8 cellular contexts compared by ENCODE assay signal in the genomic region with DNA sequence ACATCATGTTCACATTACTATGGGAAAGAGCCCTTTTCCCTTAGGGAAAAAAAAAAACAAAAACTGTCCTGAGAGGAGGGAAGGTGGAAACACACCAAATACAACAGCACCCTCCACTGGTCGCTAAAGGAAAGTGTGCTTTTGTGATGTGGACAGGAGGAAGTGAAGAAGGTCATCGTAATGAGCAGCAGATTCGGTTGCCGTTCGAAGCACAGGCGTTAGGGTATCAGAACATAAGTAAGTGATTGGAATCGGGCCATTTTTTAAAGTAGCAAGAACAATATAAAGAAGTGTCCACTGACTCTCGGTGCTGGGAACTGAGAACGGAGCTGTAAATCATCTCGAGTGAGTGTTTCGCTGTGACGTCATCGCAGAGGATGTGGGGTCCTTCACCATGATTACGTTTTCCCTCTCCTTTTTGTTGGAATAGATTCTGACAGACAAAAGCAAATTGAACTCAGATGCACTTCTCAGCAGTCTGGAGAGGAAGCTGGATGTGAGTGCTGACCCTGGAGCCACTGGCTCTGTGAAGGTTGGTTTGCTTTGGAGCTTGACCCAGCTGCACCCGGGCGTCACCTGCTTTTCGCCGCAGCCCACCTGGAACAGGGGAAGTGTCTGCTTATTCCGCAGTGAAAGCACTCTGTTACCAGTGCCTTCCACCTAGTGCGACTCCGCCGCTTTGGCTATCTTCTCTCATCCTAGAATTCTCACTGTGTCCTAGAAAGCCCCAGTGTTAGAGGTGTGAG.
A peak's percentile ranks its signal among the peaks of the same experiment; 100 is the strongest.
DNase-seq lines count a peak whose midpoint lies in the region; ATAC-seq, FAIRE-seq and TF ChIP-seq lines count a peak whose summit lies in the region.

No MANE protein-coding gene starts in this region.

- no peaks in the 10 kb centered on the region for H4K20me1 ChIP-seq in SU-DHL-6 (ENCODE audit: low read depth, low read length)

- H3K4me1 ChIP-seq in A549 = peaks cover 5% of the 10 kb centered on the region; the same call in 1 of the 3 replicates

- H3K27ac ChIP-seq in A549 = peak overlapping the region; percentile 41 to 64; a peak in 5 of 6 replicates
- H3K27ac ChIP-seq in SU-DHL-6 (ENCODE audit: low read depth, low read length) = no peak overlapping the region

- peak; percentile 61 for TF ChIP-seq CTCF in A549 (IDR thresholded peaks at IDR 0.05)
- TF ChIP-seq CTCF in SU-DHL-6 (IDR thresholded peaks at IDR 0.05; ENCODE audit: insufficient read depth, low read length, poor library complexity, severe bottlenecking) = peak; percentile 96
- peak; percentile 79 for TF ChIP-seq CTCF in epithelial cell of esophagus (IDR thresholded peaks at IDR 0.05; ENCODE audit: insufficient read depth, low read depth, low read length, missing control alignments)

- WGBS in A549 (ENCODE audit: missing lambda C conversion rate) = 35% methylated on average over 22 of the region's 22 CpGs

- TF ChIP-seq RAD21 in A549 (conservative IDR thresholded peaks at IDR 0.05 in 1 of 2, IDR thresholded peaks at IDR 0.05 in 1 of 2) = peak; percentile 75 to 80

- TF ChIP-seq POLR2A in A549 (IDR thresholded peaks at IDR 0.05; ENCODE audit: low read length) = no peak

- H3K9me3 ChIP-seq in A549 (no peaks in the 10 kb centered on the region), SU-DHL-6 (ENCODE audit: insufficient read depth, low read length) (no peaks in the 10 kb centered on the region)

- peak; percentile 88 to 90 for ATAC-seq in A549
- ATAC-seq in GM19467 (IDR thresholded peaks at IDR 0.05; ENCODE audit: unreplicated experiment) = no peak

- no peak for TF ChIP-seq EP300 in A549 (IDR thresholded peaks at IDR 0.05)

- H3K9ac ChIP-seq in SU-DHL-6 (ENCODE audit: low read length) = no peak overlapping the region; the same call in 1 of the 2 replicates

- peak; percentile 48 to 75 for DNase-seq in A549 (ENCODE audit: low read depth in 1 of 2, low spot score in 1 of 2)
- DNase-seq in GDM1 (lab: John Stamatoyannopoulos, UW) = peak; percentile 16
- DNase-seq in NCI-H1092 treated with DMSO at 0.1 percent for 48 hours (lab: John Stamatoyannopoulos, UW) = peak; percentile 49
- peak; percentile 81 for DNase-seq in epithelial cell of esophagus (ENCODE audit: low read depth)
- peak; percentile 49 for DNase-seq in mucosa of gallbladder (ENCODE audit: low spot score)
- no peak for DNase-seq in NCI-H1048 (lab: John Stamatoyannopoulos, UW)

- no peaks in the 10 kb centered on the region for H3K79me2 ChIP-seq in SU-DHL-6 (ENCODE audit: insufficient read depth, low read length)

- POLR2A ChIA-PET in A549 (lab: Yijun Ruan, JAX) = no interaction called here

- H2AFZ ChIP-seq in SU-DHL-6 (ENCODE audit: low read depth, low read length, severe bottlenecking) = peak overlapping the region; percentile 23

- peak overlapping the region; percentile 77 for H3K4me2 ChIP-seq in A549
- peak overlapping the region; percentile 40 for H3K4me2 ChIP-seq in SU-DHL-6 (ENCODE audit: low read depth, low read length, poor library complexity, severe bottlenecking)

- CTCF ChIA-PET in A549 (lab: Yijun Ruan, JAX) = interaction anchor here (0.6 to 2.4 kb wide), 21 partner anchors 8 to 852 kb away, joined by 3 to 15 read pairs (median 4); no protein-coding TSS in a partner anchor

- FAIRE-seq in A549 (lab: Jason Lieb, UNC) = no peak

- no peaks in the 10 kb centered on the region for H3K27me3 ChIP-seq in SU-DHL-6 (ENCODE audit: low read length)

- H3K4me3 ChIP-seq in A549 (peak overlapping the region; percentile 37), SU-DHL-6 (ENCODE audit: insufficient read depth, low read length, poor library complexity, severe bottlenecking) (peak overlapping the region; percentile 29), epithelial cell of esophagus (ENCODE audit: low read length) (no peak overlapping the region)

- H3F3A ChIP-seq in SU-DHL-6 (ENCODE audit: insufficient read depth) = no peaks in the 10 kb centered on the region

- H3K9me2 ChIP-seq in SU-DHL-6 (replicated peaks; ENCODE audit: insufficient read depth, low read length) = no peaks in the 10 kb centered on the region

- no peaks in the 10 kb centered on the region for H3K36me3 ChIP-seq in SU-DHL-6 (ENCODE audit: low read length)

TF ChIP-seq in A549, 52 proteins besides CTCF, POLR2A, EP300 and RAD21:
- TF ChIP-seq RCOR1 (IDR thresholded peaks at IDR 0.05; ENCODE audit: low read depth, low read length) (no peak), CHD2 (IDR thresholded peaks at IDR 0.05; ENCODE audit: low read length, partially characterized antibody) (no peak), ZSCAN20 (CRISPR knock-in tag; IDR thresholded peaks at IDR 0.05) (no peak), NPAS2 (CRISPR knock-in tag; IDR thresholded peaks at IDR 0.05; ENCODE audit: borderline replicate concordance) (no peak), SMC3 (IDR thresholded peaks at IDR 0.05) (peak; percentile 61), FOSB (CRISPR knock-in tag; IDR thresholded peaks at IDR 0.05) (no peak), BHLHE40 (IDR thresholded peaks at IDR 0.05; ENCODE audit: low read depth, low read length) (no peak)
- TF ChIP-seq, protein P1, sequence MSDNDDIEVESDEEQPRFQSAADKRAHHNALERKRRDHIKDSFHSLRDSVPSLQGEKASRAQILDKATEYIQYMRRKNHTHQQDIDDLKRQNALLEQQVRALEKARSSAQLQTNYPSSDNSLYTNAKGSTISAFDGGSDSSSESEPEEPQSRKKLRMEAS (IDR thresholded peaks at IDR 0.05) = peak; percentile 60
- TF ChIP-seq, protein P2, sequence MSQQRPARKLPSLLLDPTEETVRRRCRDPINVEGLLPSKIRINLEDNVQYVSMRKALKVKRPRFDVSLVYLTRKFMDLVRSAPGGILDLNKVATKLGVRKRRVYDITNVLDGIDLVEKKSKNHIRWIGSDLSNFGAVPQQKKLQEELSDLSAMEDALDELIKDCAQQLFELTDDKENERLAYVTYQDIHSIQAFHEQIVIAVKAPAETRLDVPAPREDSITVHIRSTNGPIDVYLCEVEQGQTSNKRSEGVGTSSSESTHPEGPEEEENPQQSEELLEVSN (IDR thresholded peaks at IDR 0.05; ENCODE audit: borderline replicate concordance, low read depth) = peak; percentile 51
TF ChIP-seq in A549: peak in this region for 3.
